Comparison of ENCODE assay signal across 3 cellular contexts in genomic region chr1:103738031-103738430, GRCh38. TPM values are rescaled to one million over a fixed set of nuclear protein-coding genes. Genes with fewer than 3 reads are reported as not detected.
"Had no signal": no experiment of that assay in that cellular context is flagged by ENCODE, and none has a peak within 500 bp of the region (broad histone marks: within the 10 kb centered on the region; RNA-seq: fewer than 3 reads in every experiment).

No MANE protein-coding gene starts in this region.

RNA-seq across cellular contexts. Expression of gene AMY1C, which starts 11.7 kb away (rescaled TPM):
- total RNA-seq: LHCN-M2, M059J, MCF 10A had no signal

RNA-seq across cellular contexts. Expression of gene AMY1B, which starts 42.0 kb away (rescaled TPM):
- total RNA-seq: LHCN-M2, M059J, MCF 10A had no signal
